In genomic region chr10:15158448-15158847, GRCh38 we compare ENCODE assay signal across 1 cellular context.
TF ChIP-seq lines count a peak whose summit lies in the region.

No MANE protein-coding gene starts in this region.

TF ChIP-seq in HCT116, 20 proteins besides CTCF, POLR2A, EP300 and RAD21 (continued from another document):
- TF ChIP-seq ZBTB33 (IDR thresholded peaks at IDR 0.05; ENCODE audit: extremely low read depth, insufficient replicate concordance, low read length) (no peak), EGR1 (IDR thresholded peaks at IDR 0.05; ENCODE audit: low read depth) (no peak), EZH2 (IDR thresholded peaks at IDR 0.05) (no peak), FOSL1 (IDR thresholded peaks at IDR 0.05; ENCODE audit: low read depth) (no peak), CBX3 (IDR thresholded peaks at IDR 0.05; ENCODE audit: low read depth) (no peak), CEBPB (IDR thresholded peaks at IDR 0.05; ENCODE audit: low read depth) (no peak), SRF (IDR thresholded peaks at IDR 0.05; ENCODE audit: low read depth) (no peak), YY1 (IDR thresholded peaks at IDR 0.05; ENCODE audit: extremely low read depth, insufficient replicate concordance, low read depth, low read length) (no peak), ATF3 (IDR thresholded peaks at IDR 0.05) (no peak), JUND (IDR thresholded peaks at IDR 0.05) (no peak), ZNF274 (IDR thresholded peaks at IDR 0.05; ENCODE audit: low read depth, low read length) (no peak), TCF7L2 (IDR thresholded peaks at IDR 0.05; ENCODE audit: borderline replicate concordance, extremely low read depth, insufficient read depth, insufficient read length) (no peak)
